Comparison of ENCODE assay signal across 26 cellular contexts in genomic region chr2:128692895-128693519, GRCh38.
"Had no signal": no experiment of that assay in that cellular context is flagged by ENCODE, and none has a peak within 500 bp of the region (broad histone marks: within the 10 kb centered on the region; RNA-seq: fewer than 3 reads in every experiment).

No MANE protein-coding gene starts in this region.

- DNase-seq: activated CD4-positive, alpha-beta T cell treated with anti-CD3 and anti-CD28 coated beads for 36 hours; activated CD4-positive, alpha-beta T cell treated with anti-CD3 and anti-CD28 coated beads, Interleukin-2, amount 50 U/mL, for 4 hours; activated CD4-positive, CD25-positive, alpha-beta regulatory T cell; activated CD8-positive, alpha-beta memory T cell treated with anti-CD3 and anti-CD28 coated beads for 24 hours; activated effector memory CD4-positive, alpha-beta T cell treated with Interleukin-2 at 50 U/mL for 16 hours; activated naive CD4-positive, alpha-beta T cell treated with Interleukin-2 at 50 U/mL for 16 hours; central memory CD4-positive, alpha-beta T cell; foreskin keratinocyte; mammary epithelial cell; naive B cell; nephron progenitor cell; pancreas; psoas muscle; stimulated activated CD4-positive, alpha-beta T cell treated with anti-CD3 and anti-CD28 coated beads, Interleukin-1b, Interleukin-23, amount 100 ng/mL, for 48 hours; stimulated activated CD4-positive, alpha-beta T cell treated with anti-CD3 and anti-CD28 coated beads, Interleukin-4, amount 100 ng/mL, for 4 hours; stimulated activated CD8-positive, alpha-beta memory T cell treated with anti-CD3 and anti-CD28 coated beads, Interleukin-4, amount 100 ng/mL, for 48 hours; stimulated activated naive B cell treated with anti-CD40 and anti-IgM and Interleukin-4, amounts not matched to agents 10 μg/mL and 1 μg/mL and 100 μg/mL, for 72 hours; T-helper 2 cell had no signal

- H3K9me3 ChIP-seq: ascending aorta, esophagus muscularis mucosa, pancreas, psoas muscle, tibial nerve, vagina had no signal

- H3K36me3 Mint-ChIP-seq: activated naive CD8-positive, alpha-beta T cell; mesothelial cell of epicardium; naive B cell; stimulated activated naive B cell treated with anti-CD40 and anti-IgM and Interleukin-4, amounts not matched to agents 10 μg/mL and 1 μg/mL and 100 μg/mL, for 72 hours had no signal

- H3K4me3 ChIP-seq: ascending aorta, esophagus muscularis mucosa, pancreas, psoas muscle, smooth muscle cell, tibial nerve, vagina had no signal

- H3K36me3 ChIP-seq: ascending aorta, esophagus muscularis mucosa, pancreas, tibial nerve, vagina had no signal

- H3K4me1 Mint-ChIP-seq: activated CD4-positive, alpha-beta T cell treated with anti-CD3 and anti-CD28 coated beads for 36 hours; mesothelial cell of epicardium; nephron progenitor cell; stimulated activated naive B cell treated with anti-CD40 and anti-IgM and Interleukin-4, amounts not matched to agents 10 μg/mL and 1 μg/mL and 100 μg/mL, for 72 hours had no signal

- H3K27ac ChIP-seq: ascending aorta, esophagus muscularis mucosa, foreskin keratinocyte, pancreas, psoas muscle, tibial nerve, vagina had no signal

- H3K27me3 ChIP-seq: ascending aorta, esophagus muscularis mucosa, foreskin keratinocyte, pancreas, tibial nerve, vagina had no signal

- ATAC-seq: activated CD4-positive, alpha-beta T cell treated with anti-CD3 and anti-CD28 coated beads for 36 hours; foreskin keratinocyte; stimulated activated naive B cell treated with anti-CD40 and anti-IgM and Interleukin-4, amounts not matched to agents 10 μg/mL and 1 μg/mL and 100 μg/mL, for 72 hours had no signal

- H3K4me2 ChIP-seq: smooth muscle cell had no signal

- H3K4me3 Mint-ChIP-seq: activated CD4-positive, alpha-beta T cell treated with anti-CD3 and anti-CD28 coated beads for 36 hours; activated naive CD8-positive, alpha-beta T cell; dendritic cell treated with granulocyte-macrophage colony-stimulating factor and Interleukin-4, amounts not matched to agents 40 ng/mL and 50 ng/mL, for 4 days; mesothelial cell of epicardium; nephron progenitor cell; stimulated activated naive B cell treated with anti-CD40 and anti-IgM and Interleukin-4, amounts not matched to agents 10 μg/mL and 1 μg/mL and 100 μg/mL, for 72 hours had no signal

- H3K27me3 Mint-ChIP-seq: activated CD4-positive, alpha-beta T cell treated with anti-CD3 and anti-CD28 coated beads for 36 hours had no signal

- H3K9me3 Mint-ChIP-seq: dendritic cell treated with granulocyte-macrophage colony-stimulating factor and Interleukin-4, amounts not matched to agents 40 ng/mL and 50 ng/mL, for 4 days; nephron progenitor cell had no signal

- H3K27ac Mint-ChIP-seq: activated CD4-positive, alpha-beta T cell treated with anti-CD3 and anti-CD28 coated beads for 36 hours; activated naive CD8-positive, alpha-beta T cell; dendritic cell treated with granulocyte-macrophage colony-stimulating factor and Interleukin-4, amounts not matched to agents 40 ng/mL and 50 ng/mL, for 4 days; mesothelial cell of epicardium; nephron progenitor cell; stimulated activated naive B cell treated with anti-CD40 and anti-IgM and Interleukin-4, amounts not matched to agents 10 μg/mL and 1 μg/mL and 100 μg/mL, for 72 hours had no signal

- H3K4me1 ChIP-seq: ascending aorta, foreskin keratinocyte, pancreas, psoas muscle, tibial nerve, vagina had no signal
